19 cellular contexts compared by ENCODE assay signal in genomic region chr7:36673703-36674102, GRCh38. TPM values are rescaled to one million over a fixed set of nuclear protein-coding genes. Genes with fewer than 3 reads are reported as not detected.
"Had no signal": no experiment of that assay in that cellular context is flagged by ENCODE, and none has a peak within 500 bp of the region (broad histone marks: within the 10 kb centered on the region; RNA-seq: fewer than 3 reads in every experiment).

No MANE protein-coding gene starts in this region.

- H3K27me3 Mint-ChIP-seq: activated CD8-positive, alpha-beta memory T cell treated with anti-CD3 and anti-CD28 coated beads, Interleukin-2, amount 10 ng/mL, durations not matched to agents 7 days and 5 days; activated naive CD4-positive, alpha-beta T cell treated with anti-CD3 and anti-CD28 coated beads, Interleukin-2, amount 50 U/mL, for 24 hours; central memory CD8-positive, alpha-beta T cell; naive thymus-derived CD8-positive, alpha-beta T cell had no signal

- H3K9me3 ChIP-seq: esophagus squamous epithelium, heart right ventricle, lower lobe of right lung, neutrophil, ovary, prostate gland, spleen, upper lobe of left lung had no signal

- H3K4me3 ChIP-seq: esophagus squamous epithelium, heart right ventricle, lower lobe of right lung, ovary, prostate gland, spleen, upper lobe of left lung had no signal

- H3K4me1 ChIP-seq: lower lobe of right lung, prostate gland, upper lobe of left lung had no signal

- H3K27ac ChIP-seq: esophagus squamous epithelium, heart right ventricle, lower lobe of right lung, neutrophil, ovary, prostate gland, spleen, upper lobe of left lung had no signal

- H3K4me3 Mint-ChIP-seq: activated CD4-positive, alpha-beta memory T cell treated with anti-CD3 and anti-CD28 coated beads for 36 hours; activated CD8-positive, alpha-beta memory T cell treated with anti-CD3 and anti-CD28 coated beads, Interleukin-2, amount 10 ng/mL, durations not matched to agents 7 days and 5 days; activated naive CD4-positive, alpha-beta T cell treated with anti-CD3 and anti-CD28 coated beads, Interleukin-2, amount 50 U/mL, for 24 hours; central memory CD8-positive, alpha-beta T cell; naive thymus-derived CD8-positive, alpha-beta T cell; T-helper 1 cell treated with Interleukin-12 subunit alpha and Interleukin-12 subunit beta and Interleukin-4 antibody, amounts not matched to agents 30 μg/mL and 1 μg/mL, for 36 hours had no signal

- H3K27me3 ChIP-seq: neutrophil, ovary, spleen, upper lobe of left lung had no signal

- H3K27ac Mint-ChIP-seq: activated CD4-positive, alpha-beta memory T cell treated with anti-CD3 and anti-CD28 coated beads for 36 hours; activated CD8-positive, alpha-beta memory T cell treated with anti-CD3 and anti-CD28 coated beads, Interleukin-2, amount 10 ng/mL, durations not matched to agents 7 days and 5 days; T-helper 1 cell treated with Interleukin-12 subunit alpha and Interleukin-12 subunit beta and Interleukin-4 antibody, amounts not matched to agents 30 μg/mL and 1 μg/mL, for 36 hours had no signal

- H3K9me3 Mint-ChIP-seq: activated CD4-positive, alpha-beta memory T cell treated with anti-CD3 and anti-CD28 coated beads for 36 hours; central memory CD8-positive, alpha-beta T cell; naive thymus-derived CD8-positive, alpha-beta T cell; T-helper 1 cell treated with Interleukin-12 subunit alpha and Interleukin-12 subunit beta and Interleukin-4 antibody, amounts not matched to agents 30 μg/mL and 1 μg/mL, for 36 hours had no signal

- DNase-seq: activated CD4-positive, alpha-beta memory T cell treated with anti-CD3 and anti-CD28 coated beads for 36 hours; activated CD4-positive, alpha-beta T cell treated with anti-CD3 and anti-CD28 coated beads for 48 hours; activated CD8-positive, alpha-beta memory T cell treated with anti-CD3 and anti-CD28 coated beads, Interleukin-2, amount 10 ng/mL, durations not matched to agents 7 days and 5 days; activated gamma-delta T cell treated with Interleukin-2 at 50 U/mL for 16 hours; esophagus squamous epithelium; heart right ventricle; lower lobe of right lung; naive thymus-derived CD8-positive, alpha-beta T cell; ovary; spleen; stimulated activated CD4-positive, alpha-beta T cell treated with anti-CD3 and anti-CD28 coated beads, Interleukin-4, amount 100 ng/mL, for 1 hour; stimulated activated naive CD4-positive, alpha-beta T cell treated with Interleukin-2 at 50 U/mL for 16 hours; upper lobe of left lung had no signal

- H3K36me3 ChIP-seq: esophagus squamous epithelium, lower lobe of right lung, ovary, prostate gland, upper lobe of left lung had no signal

- ATAC-seq: activated CD8-positive, alpha-beta memory T cell treated with anti-CD3 and anti-CD28 coated beads, Interleukin-2, amount 10 ng/mL, durations not matched to agents 7 days and 5 days; heart right ventricle; lower lobe of right lung; naive thymus-derived CD8-positive, alpha-beta T cell had no signal

RNA-seq across cellular contexts. Expression of gene AOAH, which starts 50.6 kb away (rescaled TPM):
- total RNA-seq: astrocyte had no signal
